ENCODE assay signal across 10 cellular contexts in the genomic region with DNA sequence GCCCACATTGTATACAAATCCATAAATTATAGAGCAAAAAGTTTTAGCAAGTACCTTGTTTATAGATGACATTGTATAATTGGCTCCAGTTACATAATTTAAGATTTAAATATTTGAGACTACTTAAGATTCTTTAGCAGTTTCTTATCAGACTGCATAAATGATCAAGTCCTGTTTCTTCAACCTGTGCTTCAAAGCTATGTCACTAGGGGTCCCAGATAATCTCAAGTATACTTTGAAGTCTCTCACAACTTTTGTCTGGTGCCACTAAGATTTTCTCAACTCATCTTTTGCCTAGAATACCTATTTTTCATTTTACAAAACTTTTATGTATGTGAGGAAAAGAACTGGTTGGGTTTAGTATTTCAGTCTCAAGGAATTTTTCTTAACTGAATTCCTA.
A peak's percentile ranks its signal among the peaks of the same experiment; 100 is the strongest.
DNase-seq lines count a peak whose midpoint lies in the region; ATAC-seq and TF ChIP-seq lines count a peak whose summit lies in the region.
"Had no signal": no experiment of that assay in that cellular context is flagged by ENCODE, and none has a peak within 500 bp of the region (broad histone marks: within the 10 kb centered on the region; RNA-seq: fewer than 3 reads in every experiment).

No MANE protein-coding gene starts in this region.

- H3K27me3 Mint-ChIP-seq in central memory CD8-positive, alpha-beta T cell = no peaks in the 10 kb centered on the region
- H3K27me3 Mint-ChIP-seq: dendritic cell treated with granulocyte-macrophage colony-stimulating factor and Interleukin-4, amounts not matched to agents 40 ng/mL and 50 ng/mL, for 4 days had no signal

- H3K27ac Mint-ChIP-seq in central memory CD8-positive, alpha-beta T cell (ENCODE audit: low read depth) = peak overlapping the region; percentile 61
- H3K27ac Mint-ChIP-seq: dendritic cell treated with granulocyte-macrophage colony-stimulating factor and Interleukin-4, amounts not matched to agents 40 ng/mL and 50 ng/mL, for 4 days had no signal

- no peaks in the 10 kb centered on the region for H3K9me3 ChIP-seq in osteoblast (ENCODE audit: low read depth, low read length)

- H3K4me2 ChIP-seq in osteoblast (ENCODE audit: insufficient read depth, low read length) = no peak overlapping the region

- peaks cover 3% of the 10 kb centered on the region for H3K36me3 ChIP-seq in osteoblast (ENCODE audit: insufficient read depth, low read length)

- no peak overlapping the region for H2AFZ ChIP-seq in osteoblast (ENCODE audit: low read length)

- no peak for TF ChIP-seq POLR2A in NB4 (IDR thresholded peaks at IDR 0.05; ENCODE audit: extremely low read depth, insufficient read length)

- H3K4me3 Mint-ChIP-seq in central memory CD8-positive, alpha-beta T cell = no peak overlapping the region
- H3K4me3 Mint-ChIP-seq: dendritic cell treated with granulocyte-macrophage colony-stimulating factor and Interleukin-4, amounts not matched to agents 40 ng/mL and 50 ng/mL, for 4 days had no signal

- no peaks in the 10 kb centered on the region for H3K9me3 Mint-ChIP-seq in central memory CD8-positive, alpha-beta T cell

- ATAC-seq in central memory CD8-positive, alpha-beta T cell (replicated peaks; ENCODE audit: extremely low read depth, poor library complexity, severe bottlenecking) = peak; percentile 56
- ATAC-seq in HG02678 (IDR thresholded peaks at IDR 0.05; ENCODE audit: unreplicated experiment) (no peak), GM21619 (IDR thresholded peaks at IDR 0.05; ENCODE audit: unreplicated experiment) (no peak), HG02938 (IDR thresholded peaks at IDR 0.05; ENCODE audit: unreplicated experiment) (no peak)

- H3K4me1 Mint-ChIP-seq in central memory CD8-positive, alpha-beta T cell = peaks cover 14% of the 10 kb centered on the region

- H3K27me3 ChIP-seq in osteoblast (ENCODE audit: insufficient read depth, low read length) = no peaks in the 10 kb centered on the region

- no peak overlapping the region for H3K4me3 ChIP-seq in NB4 (ENCODE audit: low read depth, low read length)
- H3K4me3 ChIP-seq in osteoblast (ENCODE audit: insufficient read depth, low read length) = no peak overlapping the region

- peaks cover 13% of the 10 kb centered on the region for H3K36me3 Mint-ChIP-seq in central memory CD8-positive, alpha-beta T cell (ENCODE audit: insufficient read depth)

- DNase-seq in NB4 (ENCODE audit: low read depth) (peak; percentile 32), osteoblast (ENCODE audit: insufficient read length, low spot score, missing footprints) (no peak), mesenteric fat pad (ENCODE audit: low spot score) (no peak)
- DNase-seq in central memory CD8-positive, alpha-beta T cell (ENCODE audit: low spot score in 2 of 2) = no peak
- DNase-seq: retina had no signal

- peaks cover 27% of the 10 kb centered on the region for H3K4me1 ChIP-seq in osteoblast (ENCODE audit: insufficient read depth, low read length)

- no peak overlapping the region for H3K27ac ChIP-seq in osteoblast (ENCODE audit: low read depth, low read length)

- TF ChIP-seq CTCF in GM12872 (IDR thresholded peaks at IDR 0.05; ENCODE audit: insufficient read depth, low read depth, low read length) = peak; percentile 32; the same call in 1 of the 3 replicates
- no peak for TF ChIP-seq CTCF in NB4 (IDR thresholded peaks at IDR 0.05; ENCODE audit: low read depth, low read length)
- peak; percentile 35 for TF ChIP-seq CTCF in osteoblast (IDR thresholded peaks at IDR 0.05; ENCODE audit: extremely low read depth, low read depth, low read length)

- H4K20me1 ChIP-seq in osteoblast (ENCODE audit: insufficient read depth, low read length) = no peaks in the 10 kb centered on the region

- H3K79me2 ChIP-seq in osteoblast (ENCODE audit: insufficient read depth, low read length) = peaks cover 5% of the 10 kb centered on the region
